ENCODE assay signal across 1 cellular context in genomic region chr15:51837784-51838183, GRCh38.
TF ChIP-seq lines count a peak whose summit lies in the region.

No MANE protein-coding gene starts in this region.

TF ChIP-seq in HCT116, 20 proteins besides CTCF, POLR2A, EP300 and RAD21 (continued from another document):
- TF ChIP-seq REST (IDR thresholded peaks at IDR 0.05; ENCODE audit: low read depth) (no peak), TCF7L2 (IDR thresholded peaks at IDR 0.05; ENCODE audit: borderline replicate concordance, extremely low read depth, insufficient read depth, insufficient read length) (no peak), EZH2phosphoT487 (IDR thresholded peaks at IDR 0.05; ENCODE audit: borderline replicate concordance) (no peak), EGR1 (IDR thresholded peaks at IDR 0.05; ENCODE audit: low read depth) (no peak), FOSL1 (IDR thresholded peaks at IDR 0.05; ENCODE audit: low read depth) (no peak), ATF3 (IDR thresholded peaks at IDR 0.05) (no peak), SRF (IDR thresholded peaks at IDR 0.05; ENCODE audit: low read depth) (no peak), CEBPB (IDR thresholded peaks at IDR 0.05; ENCODE audit: low read depth) (no peak), EZH2 (IDR thresholded peaks at IDR 0.05) (no peak), JUND (IDR thresholded peaks at IDR 0.05) (no peak), ZNF274 (IDR thresholded peaks at IDR 0.05; ENCODE audit: low read depth, low read length) (no peak), MAX (IDR thresholded peaks at IDR 0.05) (no peak)
